In genomic region chr16:668519-669171, GRCh38 we compare ENCODE assay signal across 6 cellular contexts. TPM values are rescaled to one million over a fixed set of nuclear protein-coding genes. Genes with fewer than 3 reads are reported as not detected.
A peak's percentile ranks its signal among the peaks of the same experiment; 100 is the strongest.
DNase-seq lines count a peak whose midpoint lies in the region; ATAC-seq lines count a peak whose summit lies in the region.

No MANE protein-coding gene starts in this region.

- no peaks in the 10 kb centered on the region for H3K9me3 ChIP-seq in HAP-1

- H3K4me3 ChIP-seq in HAP-1, result peak overlapping the region; percentile 87

- H3K36me3 Mint-ChIP-seq in activated T-helper 17 cell treated with anti-CD3 and anti-CD28 coated beads, Interleukin-2, amount 50 U/mL, for 72 hours (ENCODE audit: low read depth), result peaks cover 29% of the 10 kb centered on the region
- peaks cover 9% of the 10 kb centered on the region for H3K36me3 Mint-ChIP-seq in memory B cell

- H3K4me1 Mint-ChIP-seq in activated T-helper 17 cell treated with anti-CD3 and anti-CD28 coated beads, Interleukin-2, amount 50 U/mL, for 72 hours, result no peaks in the 10 kb centered on the region
- H3K4me1 Mint-ChIP-seq in memory B cell, result peaks cover 3% of the 10 kb centered on the region

- in situ Hi-C loops in HAP-1 (cut with MboI; ENCODE audit: low sequenced_read_pairs), result no loop called here

- no peaks in the 10 kb centered on the region for H3K9me3 Mint-ChIP-seq in activated T-helper 17 cell treated with anti-CD3 and anti-CD28 coated beads, Interleukin-2, amount 50 U/mL, for 72 hours
- H3K9me3 Mint-ChIP-seq in memory B cell, result no peaks in the 10 kb centered on the region

- H3K36me3 ChIP-seq in HAP-1 (replicated peaks), result peaks cover 47% of the 10 kb centered on the region

- peak overlapping the region; percentile 71 for H3K4me3 Mint-ChIP-seq in activated T-helper 17 cell treated with anti-CD3 and anti-CD28 coated beads, Interleukin-2, amount 50 U/mL, for 72 hours
- H3K4me3 Mint-ChIP-seq in memory B cell, result peak overlapping the region; percentile 81

- H3K27me3 Mint-ChIP-seq in activated T-helper 17 cell treated with anti-CD3 and anti-CD28 coated beads, Interleukin-2, amount 50 U/mL, for 72 hours, result no peaks in the 10 kb centered on the region
- no peaks in the 10 kb centered on the region for H3K27me3 Mint-ChIP-seq in memory B cell

- no peaks in the 10 kb centered on the region for H3K27me3 ChIP-seq in HAP-1 (ENCODE audit: low read depth)

- peak overlapping the region; percentile 17 for H3K27ac Mint-ChIP-seq in activated T-helper 17 cell treated with anti-CD3 and anti-CD28 coated beads, Interleukin-2, amount 50 U/mL, for 72 hours
- peak overlapping the region; percentile 65 for H3K27ac Mint-ChIP-seq in memory B cell

- ATAC-seq in activated T-helper 17 cell treated with anti-CD3 and anti-CD28 coated beads, Interleukin-2, amount 50 U/mL, for 72 hours (replicated peaks), result peak; percentile 15
- ATAC-seq in memory B cell (ENCODE audit: low read depth) (no peak), GM18517 (IDR thresholded peaks at IDR 0.05; ENCODE audit: unreplicated experiment) (no peak)

- DNase-seq in HAP-1 (ENCODE audit: low spot score in 2 of 2) (peak in 1 of 2 experiments; percentile 51), memory B cell (ENCODE audit: low spot score in 2 of 2) (no peak), NCI-H524 treated with DMSO at 0.1 percent for 48 hours (lab: John Stamatoyannopoulos, UW) (no peak), HK-2 (ENCODE audit: unreplicated experiment) (no peak)

- peaks cover 7% of the 10 kb centered on the region for H3K4me1 ChIP-seq in HAP-1

RNA-seq across cellular contexts. Expression of gene RHOT2, which starts 0.7 kb away (rescaled TPM):
- 100 to 1,000 TPM; 134 to 149 TPM for total RNA-seq in activated T-helper 17 cell treated with anti-CD3 and anti-CD28 coated beads, Interleukin-2, amount 50 U/mL, for 72 hours

RNA-seq across cellular contexts. Expression of gene RHBDL1, which starts 6.8 kb away (rescaled TPM):
- 1 to 10 TPM; 2.9 to 5.4 TPM for total RNA-seq in activated T-helper 17 cell treated with anti-CD3 and anti-CD28 coated beads, Interleukin-2, amount 50 U/mL, for 72 hours

RNA-seq across cellular contexts. Expression of gene STUB1, which starts 11.6 kb away (rescaled TPM):
- total RNA-seq in activated T-helper 17 cell treated with anti-CD3 and anti-CD28 coated beads, Interleukin-2, amount 50 U/mL, for 72 hours, result 10 to 100 TPM; 47.5 to 98.2 TPM

RNA-seq across cellular contexts. Expression of gene JMJD8, which starts 15.5 kb away (rescaled TPM):
- 10 to 100 TPM; 16.8 to 26.8 TPM for total RNA-seq in activated T-helper 17 cell treated with anti-CD3 and anti-CD28 coated beads, Interleukin-2, amount 50 U/mL, for 72 hours

RNA-seq across cellular contexts. Expression of gene WDR90, which starts 19.5 kb away (rescaled TPM):
- 10 to 100 TPM; 50.7 to 93.9 TPM for total RNA-seq in activated T-helper 17 cell treated with anti-CD3 and anti-CD28 coated beads, Interleukin-2, amount 50 U/mL, for 72 hours
